10 cellular contexts compared by ENCODE assay signal in the genomic region with DNA sequence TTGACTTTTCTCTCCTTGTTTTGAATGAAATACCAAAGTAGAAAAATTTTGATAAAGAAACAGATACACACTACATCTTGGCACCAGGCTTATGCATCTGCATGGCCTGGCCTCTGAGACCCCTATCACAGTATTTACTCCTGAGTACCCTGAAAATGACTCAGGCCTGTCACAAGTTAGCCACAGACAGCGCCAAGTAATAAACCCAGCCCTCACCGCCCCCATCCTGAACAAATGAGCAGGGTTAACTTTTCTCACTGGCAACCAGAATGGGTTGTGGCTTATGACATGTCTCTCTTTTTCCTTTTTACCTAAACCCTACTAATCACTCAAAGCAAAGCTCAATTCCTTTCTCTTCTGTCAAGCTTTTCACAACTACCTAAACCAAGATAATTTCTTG. TPM values are rescaled to one million over a fixed set of nuclear protein-coding genes. Genes with fewer than 3 reads are reported as not detected.
DNase-seq lines count a peak whose midpoint lies in the region; ATAC-seq and TF ChIP-seq lines count a peak whose summit lies in the region.
"Had no signal": no experiment of that assay in that cellular context is flagged by ENCODE, and none has a peak within 500 bp of the region (broad histone marks: within the 10 kb centered on the region; RNA-seq: fewer than 3 reads in every experiment).

No MANE protein-coding gene starts in this region.

- peaks cover 2 to 10% of the 10 kb centered on the region in 2 donors for H3K4me1 Mint-ChIP-seq in effector memory CD8-positive, alpha-beta T cell (ENCODE audit: low read depth in 2 of 2)

- peak overlapping the region; percentile 31; the same call in 1 of the 2 replicates for H3K4me2 ChIP-seq in OCI-LY3 (ENCODE audit: low read length)
- peak overlapping the region; percentile 59 for H3K4me2 ChIP-seq in hepatocyte

- no peak overlapping the region for H3K4me3 Mint-ChIP-seq in effector memory CD8-positive, alpha-beta T cell

- no peak overlapping the region for H3K9ac ChIP-seq in OCI-LY3 (ENCODE audit: low read length)
- H3K9ac ChIP-seq: BLaER1 treated with 17β-estradiol and CSF1 and Interleukin-3, amounts not matched to agents 10 nM and 100 nM had no signal

- H2AFZ ChIP-seq in OCI-LY3 (ENCODE audit: low read depth, low read length) (no peak overlapping the region), hepatocyte (no peak overlapping the region)

- no peak for ATAC-seq in effector memory CD8-positive, alpha-beta T cell (replicated peaks)

- DNase-seq in activated naive CD4-positive, alpha-beta T cell treated with Interleukin-2 at 50 U/mL for 16 hours = peak; percentile 24
- no peak for DNase-seq in activated naive CD4-positive, alpha-beta T cell (lab: John Stamatoyannopoulos, UW)
- no peak for DNase-seq in hepatocyte (ENCODE audit: low spot score)
- no peak for DNase-seq in tibial artery
- DNase-seq in stimulated activated naive CD4-positive, alpha-beta T cell treated with Interleukin-2 at 50 U/mL for 16 hours (lab: John Stamatoyannopoulos, UW) = no peak
- DNase-seq in NCI-H2081 (lab: John Stamatoyannopoulos, UW) = no peak
- DNase-seq in effector memory CD8-positive, alpha-beta T cell = no peak
- DNase-seq: NCI-H524 treated with DMSO at 0.1 percent for 48 hours had no signal

- H4K20me1 ChIP-seq in OCI-LY3 (ENCODE audit: insufficient read depth, low read length) (peaks cover 9% of the 10 kb centered on the region; the same call in 1 of the 2 replicates), hepatocyte (ENCODE audit: insufficient read depth, poor library complexity, severe bottlenecking) (no peaks in the 10 kb centered on the region)

- intact Hi-C loops in tibial artery (cut with DNase I; ENCODE audit: low total_unique reads) = no loop called here

- H3K9me3 ChIP-seq in OCI-LY3 (ENCODE audit: insufficient read depth, low read length) = no peaks in the 10 kb centered on the region
- no peaks in the 10 kb centered on the region for H3K9me3 ChIP-seq in hepatocyte (ENCODE audit: low read depth)
- H3K9me3 ChIP-seq in tibial artery = no peaks in the 10 kb centered on the region

- H3K79me2 ChIP-seq in OCI-LY3 (ENCODE audit: low read length) (peaks cover 91% of the 10 kb centered on the region), hepatocyte (peaks cover 90% of the 10 kb centered on the region)

- no peak overlapping the region for H3K4me3 ChIP-seq in OCI-LY3 (ENCODE audit: low read length)
- H3K4me3 ChIP-seq in hepatocyte = no peak overlapping the region
- H3K4me3 ChIP-seq in tibial artery = no peak overlapping the region
- H3K4me3 ChIP-seq: BLaER1 treated with 17β-estradiol and CSF1 and Interleukin-3, amounts not matched to agents 10 nM and 100 nM had no signal

- H3K27ac Mint-ChIP-seq in effector memory CD8-positive, alpha-beta T cell = no peak overlapping the region

- H3K27me3 ChIP-seq in OCI-LY3 (ENCODE audit: low read depth, low read length) = no peaks in the 10 kb centered on the region
- H3K27me3 ChIP-seq in hepatocyte = no peaks in the 10 kb centered on the region
- no peaks in the 10 kb centered on the region for H3K27me3 ChIP-seq in tibial artery
- H3K27me3 ChIP-seq: BLaER1 treated with 17β-estradiol and CSF1 and Interleukin-3, amounts not matched to agents 10 nM and 100 nM had no signal

- peaks cover 0 to 6% of the 10 kb centered on the region in 2 donors for H3K27me3 Mint-ChIP-seq in effector memory CD8-positive, alpha-beta T cell

- TF ChIP-seq CTCF in OCI-LY3 (IDR thresholded peaks at IDR 0.05; ENCODE audit: low read depth, low read length) = no peak
- no peak for TF ChIP-seq CTCF in hepatocyte (IDR thresholded peaks at IDR 0.05; ENCODE audit: poor library complexity)
- TF ChIP-seq CTCF in tibial artery (IDR thresholded peaks at IDR 0.05) = no peak

- 69% methylated on average over 2 of the region's 2 CpGs for WGBS in hepatocyte (ENCODE audit: low lambda C conversion rate, missing lambda C conversion rate)

- no peak overlapping the region for H3K27ac ChIP-seq in OCI-LY3 (ENCODE audit: low read length)
- H3K27ac ChIP-seq in hepatocyte = peak overlapping the region; percentile 49
- H3K27ac ChIP-seq in tibial artery = peak overlapping the region; percentile 45 to 46
- H3K27ac ChIP-seq: BLaER1 treated with 17β-estradiol and CSF1 and Interleukin-3, amounts not matched to agents 10 nM and 100 nM had no signal

- no peaks in the 10 kb centered on the region for H3K9me2 ChIP-seq in hepatocyte (replicated peaks; ENCODE audit: insufficient read depth)

- H3K36me3 Mint-ChIP-seq in effector memory CD8-positive, alpha-beta T cell (ENCODE audit: insufficient read depth) = no peaks in the 10 kb centered on the region

- peaks cover 58% of the 10 kb centered on the region for H3K4me1 ChIP-seq in OCI-LY3 (ENCODE audit: low read length)
- peaks cover 5% of the 10 kb centered on the region for H3K4me1 ChIP-seq in hepatocyte (ENCODE audit: insufficient read depth)
- peaks cover 0 to 44% (median 28%) of the 10 kb centered on the region in 4 donors for H3K4me1 ChIP-seq in tibial artery

- H3K9me3 Mint-ChIP-seq in effector memory CD8-positive, alpha-beta T cell = no peaks in the 10 kb centered on the region

- H3K36me3 ChIP-seq in OCI-LY3 (replicated peaks; ENCODE audit: low read depth, low read length) = no peaks in the 10 kb centered on the region
- H3K36me3 ChIP-seq in hepatocyte (replicated peaks; ENCODE audit: insufficient read depth, low read depth) = no peaks in the 10 kb centered on the region
- H3K36me3 ChIP-seq in tibial artery = no peaks in the 10 kb centered on the region

RNA-seq across cellular contexts. Expression of a gene that starts 35.3 kb away (rescaled TPM):
- total RNA-seq in hepatocyte = 11.8 and 14.1 TPM in 2 replicates
- polyA plus RNA-seq in hepatocyte = 12.7 and 17.7 TPM in 2 replicates
